Comparison of ENCODE assay signal across 22 cellular contexts in genomic region chr4:153295131-153295755, GRCh38.
DNase-seq lines count a peak whose midpoint lies in the region; ATAC-seq and TF ChIP-seq lines count a peak whose summit lies in the region.
"Had no signal": no experiment of that assay in that cellular context is flagged by ENCODE, and none has a peak within 500 bp of the region (broad histone marks: within the 10 kb centered on the region; RNA-seq: fewer than 3 reads in every experiment).

No MANE protein-coding gene starts in this region.

- peaks cover 2% of the 10 kb centered on the region for H3K9me3 ChIP-seq in RWPE2 (ENCODE audit: severe bottlenecking)

- no peak overlapping the region for H3K4me3 ChIP-seq in RWPE2 (ENCODE audit: severe bottlenecking)
- H3K4me3 ChIP-seq in rectal smooth muscle tissue (ENCODE audit: low read length) = no peak overlapping the region
- H3K4me3 ChIP-seq: upper lobe of left lung had no signal

- H3K4me1 ChIP-seq in RWPE2 (ENCODE audit: insufficient read depth, poor library complexity, severe bottlenecking) (no peaks in the 10 kb centered on the region), rectal smooth muscle tissue (ENCODE audit: control insufficient read depth, insufficient read depth, low read length) (peaks cover 17% of the 10 kb centered on the region)

- TF ChIP-seq CTCF in RWPE2 (IDR thresholded peaks at IDR 0.05; ENCODE audit: poor library complexity, severe bottlenecking) = no peak

- H3K27ac ChIP-seq in RWPE2 (ENCODE audit: poor library complexity, severe bottlenecking) = no peak overlapping the region
- peak overlapping the region; percentile 10 for H3K27ac ChIP-seq in rectal smooth muscle tissue (ENCODE audit: low read depth, low read length)
- H3K27ac ChIP-seq: HL-60, upper lobe of left lung had no signal

- H3K9ac ChIP-seq in rectal smooth muscle tissue (ENCODE audit: low read length) = no peak overlapping the region
- H3K9ac ChIP-seq: SK-N-SH had no signal

- ATAC-seq in RWPE2 (ENCODE audit: low read depth) (no peak), HG03196 (IDR thresholded peaks at IDR 0.05; ENCODE audit: unreplicated experiment) (no peak)
- ATAC-seq: HCT116, Panc1 had no signal

- 0 out of 2 replicates have a peak, but pooled peaks cover 2% of the 10 kb centered on the region for H3K36me3 ChIP-seq in RWPE2 (ENCODE audit: low read depth)
- peaks cover 4% of the 10 kb centered on the region for H3K36me3 ChIP-seq in rectal smooth muscle tissue (ENCODE audit: control insufficient read depth, insufficient read depth, low read length)

- peak; percentile 91 for DNase-seq in DMS53 (lab: John Stamatoyannopoulos, UW)
- peak; percentile 54 for DNase-seq in RWPE2 (ENCODE audit: low spot score)
- peak; percentile 33 for DNase-seq in iPS-NIHi11 (ENCODE audit: low spot score)
- no peak for DNase-seq in NCI-H146 treated with DMSO at 0.1 percent for 48 hours (lab: John Stamatoyannopoulos, UW; ENCODE audit: unreplicated experiment)
- no peak for DNase-seq in iPS-NIHi7 (ENCODE audit: extremely low spot score)
- no peak for DNase-seq in NK-92 treated with Interleukin-12 subunit alpha and Interleukin-12 subunit beta, amount 100 ng/mL, for 24 hours (lab: John Stamatoyannopoulos, UW)
- DNase-seq: activated CD4-positive, alpha-beta T cell treated with anti-CD3 and anti-CD28 coated beads for 1 hour; activated effector memory CD4-positive, alpha-beta T cell treated with Interleukin-2 at 50 U/mL for 16 hours; glutamatergic neuron; immature natural killer cell; KG1; NCI-H2029 treated with DMSO at 0.1 percent for 48 hours; NCI-H524 treated with DMSO at 0.1 percent for 48 hours; SK-N-SH; stimulated activated naive CD4-positive, alpha-beta T cell; T-helper 9 cell had no signal

- H3K27me3 ChIP-seq in RWPE2 (ENCODE audit: insufficient read depth, poor library complexity, severe bottlenecking) (no peaks in the 10 kb centered on the region), rectal smooth muscle tissue (ENCODE audit: control insufficient read depth, insufficient read depth, low read length) (no peaks in the 10 kb centered on the region)
- H3K27me3 ChIP-seq: upper lobe of left lung had no signal

Comparison
In these comparisons a context has a peak if more than half of its experiments do, and no peak if none do; other contexts are left out.
1. DNase-seq: peak in DMS53 (single experiment), RWPE2 (single experiment) and iPS-NIHi11 (single experiment); none in NCI-H146 treated with DMSO at 0.1 percent for 48 hours (single experiment), iPS-NIHi7 (single experiment) and NK-92 treated with Interleukin-12 subunit alpha and Interleukin-12 subunit beta, amount 100 ng/mL, for 24 hours (single experiment).